ENCODE assay signal across 9 cellular contexts in the genomic region with DNA sequence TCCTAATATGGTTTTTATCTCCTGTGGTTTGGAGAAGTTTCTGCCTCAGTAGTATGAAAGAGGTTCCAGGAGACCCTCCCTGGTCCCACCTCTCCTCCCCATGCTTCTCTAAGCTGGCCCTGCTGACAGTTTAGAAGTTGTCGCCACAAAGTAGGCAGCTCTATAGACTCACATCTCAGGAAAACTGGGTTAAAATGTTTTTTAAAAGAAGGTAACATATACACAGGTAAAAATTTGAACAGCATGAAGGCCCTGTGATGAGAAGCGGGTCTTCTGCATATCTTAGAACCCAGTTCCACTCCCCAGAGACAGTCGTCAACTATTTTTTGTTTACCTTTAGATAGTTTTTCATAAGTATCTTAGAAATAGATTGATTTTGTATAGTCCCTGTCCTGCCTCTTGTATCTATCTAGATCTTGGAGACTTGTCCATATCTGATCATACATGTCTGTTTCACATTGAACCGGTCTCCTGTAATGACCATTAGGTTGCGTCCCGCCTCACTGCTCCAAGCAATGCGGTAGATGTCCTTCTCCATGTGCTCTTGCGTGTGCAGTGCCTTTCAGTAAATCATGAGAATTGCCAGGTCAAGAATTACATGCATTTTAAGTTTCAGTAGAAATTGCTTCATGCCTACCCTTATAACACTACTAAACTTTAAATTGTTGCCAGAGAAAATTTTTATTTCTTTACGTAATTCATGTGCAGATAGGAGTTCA. TPM values are rescaled to one million over a fixed set of nuclear protein-coding genes. Genes with fewer than 3 reads are reported as not detected.
DNase-seq lines count a peak whose midpoint lies in the region; ATAC-seq and TF ChIP-seq lines count a peak whose summit lies in the region.
"Had no signal": no experiment of that assay in that cellular context is flagged by ENCODE, and none has a peak within 500 bp of the region (broad histone marks: within the 10 kb centered on the region; RNA-seq: fewer than 3 reads in every experiment).

No MANE protein-coding gene starts in this region.

- peak overlapping the region; percentile 73 for H3K4me3 ChIP-seq in SJSA1
- peak overlapping the region; percentile 4 for H3K4me3 ChIP-seq in ovary

- intact Hi-C loops in ovary (cut with DNase I) = no loop called here

- H3K4me1 ChIP-seq in SJSA1 (replicated peaks) (peaks cover 83% of the 10 kb centered on the region), ovary (ENCODE audit: insufficient read depth) (peaks cover 16% of the 10 kb centered on the region)

- 89 to 95% (median 90%) methylated on average over 9 of the region's 9 CpGs for WGBS in ovary, 3 donors

- TF ChIP-seq EP300 in ovary (IDR thresholded peaks at IDR 0.05) = no peak

- H3K27me3 ChIP-seq in SJSA1 (replicated peaks) (no peaks in the 10 kb centered on the region), ovary (no peaks in the 10 kb centered on the region)

- ATAC-seq in GM19397 (IDR thresholded peaks at IDR 0.05; ENCODE audit: unreplicated experiment) = no peak
- ATAC-seq in HG03442 (IDR thresholded peaks at IDR 0.05; ENCODE audit: unreplicated experiment) = no peak

- TF ChIP-seq POLR2A in ovary (IDR thresholded peaks at IDR 0.05) = no peak

- TF ChIP-seq CTCF in ovary (IDR thresholded peaks at IDR 0.05) = no peak

- peak; percentile 58 for DNase-seq in ELR (ENCODE audit: low read depth)
- peak in 1 of 2 experiments; percentile 30 for DNase-seq in SJSA1 (ENCODE audit: low read depth in 1 of 2, low spot score in 2 of 2)
- DNase-seq in epithelial cell of prostate (ENCODE audit: low read depth, low spot score) = no peak
- DNase-seq in ovary = no peak
- no peak for DNase-seq in HCEC 1CT
- DNase-seq in MV-4-11 (lab: John Stamatoyannopoulos, UW) = no peak
- DNase-seq: NCI-H2029 had no signal

- H3K36me3 ChIP-seq in SJSA1 (peaks cover 27% of the 10 kb centered on the region), ovary (no peaks in the 10 kb centered on the region)

- H3K9me3 ChIP-seq in SJSA1 (replicated peaks) = no peaks in the 10 kb centered on the region
- no peaks in the 10 kb centered on the region for H3K9me3 ChIP-seq in ovary

- H3K27ac ChIP-seq in SJSA1 (peak overlapping the region; percentile 79), epithelial cell of prostate (peak overlapping the region; percentile 96), ovary (no peak overlapping the region)

RNA-seq across cellular contexts. Expression of a gene that starts 2.2 kb away (rescaled TPM):
- 12.9 and 18.9 TPM in 2 replicates for total RNA-seq in SJSA1 (2014; rRNA removed; shearing (Covaris generic))
- 10 to 100 TPM in 3 of 7 donors, 1 to 10 TPM in 4; 2.5 to 21.6 (median 6.2) TPM for total RNA-seq in ovary
- 10 to 100 TPM in 1 of 2 donors, 1 to 10 TPM in 1; 5.4 to 11.2 TPM for polyA plus RNA-seq in ovary

Comparison
In these comparisons a context has a peak if more than half of its experiments do, and no peak if none do; other contexts are left out.
1. H3K27ac ChIP-seq: peak in SJSA1 (single experiment) and epithelial cell of prostate (single experiment); none in ovary (0 of 2).